35 cellular contexts compared by ENCODE assay signal in genomic region chr20:1307571-1307971, GRCh38. TPM values are rescaled to one million over a fixed set of nuclear protein-coding genes. Genes with fewer than 3 reads are reported as not detected.
"Had no signal": no experiment of that assay in that cellular context is flagged by ENCODE, and none has a peak within 500 bp of the region (broad histone marks: within the 10 kb centered on the region; RNA-seq: fewer than 3 reads in every experiment).

No MANE protein-coding gene starts in this region.

- H3K4me3 Mint-ChIP-seq: activated B cell treated with CpG ODN at 0.5 μM for 24 hours; activated CD8-positive, alpha-beta T cell treated with anti-CD3 and anti-CD28 coated beads for 36 hours; activated naive CD4-positive, alpha-beta T cell treated with anti-CD3 and anti-CD28 coated beads, Interleukin-2, amount 50 U/mL, for 24 hours; activated naive CD8-positive, alpha-beta T cell treated with anti-CD3 and anti-CD28 coated beads, Interleukin-2, amount 10 ng/mL, durations not matched to agents 7 days and 5 days; activated T-cell treated with anti-CD3 and anti-CD28 coated beads, Interleukin-2, amount 50 U/mL, for 72 hours; activated T-helper 17 cell treated with anti-CD3 and anti-CD28 coated beads, Interleukin-2, amount 50 U/mL, for 72 hours had no signal

- H3K27me3 ChIP-seq: ascending aorta, cardiac muscle cell, MG63 had no signal

- H2AFZ ChIP-seq: PC-9 had no signal

- H3K4me3 ChIP-seq: ascending aorta, cardiac muscle cell, MG63, PC-9 had no signal

- H3K9me3 Mint-ChIP-seq: activated B cell treated with CpG ODN at 0.5 μM for 24 hours; activated CD8-positive, alpha-beta T cell treated with anti-CD3 and anti-CD28 coated beads for 36 hours; activated naive CD4-positive, alpha-beta T cell treated with anti-CD3 and anti-CD28 coated beads, Interleukin-2, amount 50 U/mL, for 24 hours; activated naive CD8-positive, alpha-beta T cell treated with anti-CD3 and anti-CD28 coated beads, Interleukin-2, amount 10 ng/mL, durations not matched to agents 7 days and 5 days; activated T-cell treated with anti-CD3 and anti-CD28 coated beads, Interleukin-2, amount 50 U/mL, for 72 hours; activated T-helper 17 cell treated with anti-CD3 and anti-CD28 coated beads, Interleukin-2, amount 50 U/mL, for 72 hours had no signal

- H3K27ac ChIP-seq: ascending aorta, cardiac muscle cell, PC-9, RWPE1, VCaP had no signal

- H3K9me3 ChIP-seq: ascending aorta, MG63 had no signal

- H3K27ac Mint-ChIP-seq: activated B cell treated with CpG ODN at 0.5 μM for 24 hours; activated CD8-positive, alpha-beta T cell treated with anti-CD3 and anti-CD28 coated beads for 36 hours; activated naive CD4-positive, alpha-beta T cell treated with anti-CD3 and anti-CD28 coated beads, Interleukin-2, amount 50 U/mL, for 24 hours; activated naive CD8-positive, alpha-beta T cell treated with anti-CD3 and anti-CD28 coated beads, Interleukin-2, amount 10 ng/mL, durations not matched to agents 7 days and 5 days; activated T-cell treated with anti-CD3 and anti-CD28 coated beads, Interleukin-2, amount 50 U/mL, for 72 hours; activated T-helper 17 cell treated with anti-CD3 and anti-CD28 coated beads, Interleukin-2, amount 50 U/mL, for 72 hours had no signal

- H3K4me1 ChIP-seq: ascending aorta had no signal

- H3K36me3 ChIP-seq: cardiac muscle cell, MG63 had no signal

- DNase-seq: activated B cell treated with CpG ODN at 0.5 μM for 24 hours; activated CD4-positive, alpha-beta T cell treated with anti-CD3 and anti-CD28 coated beads for 4 hours; activated CD4-positive, alpha-beta T cell treated with anti-CD3 and anti-CD28 coated beads, Interleukin-2, amount 50 U/mL, for 1 hour; activated CD4-positive, CD25-positive, alpha-beta regulatory T cell treated with anti-CD3 and anti-CD28 coated beads, Interleukin-2, amount 50 U/mL, for 72 hours; activated CD8-positive, alpha-beta T cell treated with anti-CD3 and anti-CD28 coated beads for 36 hours; activated effector memory CD4-positive, alpha-beta T cell treated with anti-CD3 and anti-CD28 coated beads, Interleukin-2, amount 50 U/mL, for 16 hours; activated naive CD4-positive, alpha-beta T cell; activated naive CD8-positive, alpha-beta T cell treated with anti-CD3 and anti-CD28 coated beads, Interleukin-2, amount 10 ng/mL, durations not matched to agents 7 days and 5 days; activated T-cell treated with anti-CD3 and anti-CD28 coated beads, Interleukin-2, amount 50 U/mL, for 1 hour; activated T-cell treated with anti-CD3 and anti-CD28 coated beads, Interleukin-2, amount 50 U/mL, for 72 hours; amygdala; Kasumi-1; KG1; MG63; NCI-H1048; NCI-H1105 treated with DMSO at 0.1 percent for 48 hours; NCI-H1436; NCI-H1694; NCI-H1930; NCI-H2081 treated with DMSO at 0.1 percent for 48 hours; NCI-H526; NCI-H748 treated with DMSO at 0.1 percent for 48 hours; PC-9; SIG-M5; SW 1271; T-helper 1 cell; T-helper 2 cell; T-helper 9 cell had no signal

- H3K4me1 Mint-ChIP-seq: activated B cell treated with CpG ODN at 0.5 μM for 24 hours; activated naive CD4-positive, alpha-beta T cell treated with anti-CD3 and anti-CD28 coated beads, Interleukin-2, amount 50 U/mL, for 24 hours; activated naive CD8-positive, alpha-beta T cell treated with anti-CD3 and anti-CD28 coated beads, Interleukin-2, amount 10 ng/mL, durations not matched to agents 7 days and 5 days; activated T-helper 17 cell treated with anti-CD3 and anti-CD28 coated beads, Interleukin-2, amount 50 U/mL, for 72 hours had no signal

- H3K4me2 ChIP-seq: PC-9 had no signal

- H3K36me3 Mint-ChIP-seq: activated naive CD8-positive, alpha-beta T cell treated with anti-CD3 and anti-CD28 coated beads, Interleukin-2, amount 10 ng/mL, durations not matched to agents 7 days and 5 days had no signal

- H3K27me3 Mint-ChIP-seq: activated B cell treated with CpG ODN at 0.5 μM for 24 hours; activated CD8-positive, alpha-beta T cell treated with anti-CD3 and anti-CD28 coated beads for 36 hours; activated naive CD4-positive, alpha-beta T cell treated with anti-CD3 and anti-CD28 coated beads, Interleukin-2, amount 50 U/mL, for 24 hours; activated naive CD8-positive, alpha-beta T cell treated with anti-CD3 and anti-CD28 coated beads, Interleukin-2, amount 10 ng/mL, durations not matched to agents 7 days and 5 days; activated T-helper 17 cell treated with anti-CD3 and anti-CD28 coated beads, Interleukin-2, amount 50 U/mL, for 72 hours had no signal

RNA-seq across cellular contexts. Expression of gene SDCBP2, which starts 21.4 kb away (rescaled TPM):
- total RNA-seq: ascending aorta had no signal

RNA-seq across cellular contexts. Expression of gene SNPH, which starts 41.5 kb away (rescaled TPM):
- total RNA-seq: OCI-LY7 had no signal
